9 cellular contexts compared by ENCODE assay signal in the genomic region with DNA sequence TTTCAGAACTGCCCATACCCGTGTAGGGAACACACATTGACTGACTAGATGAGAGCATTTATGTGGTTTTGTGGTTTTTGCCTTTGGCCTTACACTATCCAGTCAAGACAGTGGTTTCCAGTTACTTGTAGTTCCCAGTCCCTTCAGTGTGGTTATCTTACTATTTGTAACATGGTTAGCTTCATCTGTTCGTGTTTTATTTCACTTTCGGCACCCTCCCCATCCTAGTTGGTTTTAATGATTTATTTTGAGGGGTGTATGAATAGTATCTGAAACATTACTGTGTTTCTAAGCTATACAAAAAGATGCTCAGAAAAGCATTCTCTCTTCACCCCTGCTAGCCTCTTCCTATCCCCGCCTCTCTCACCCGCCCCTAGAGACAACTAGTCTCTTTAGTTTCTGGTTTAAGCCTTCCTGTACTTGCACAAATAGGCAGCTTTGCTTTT. TPM values are rescaled to one million over a fixed set of nuclear protein-coding genes. Genes with fewer than 3 reads are reported as not detected.
DNase-seq lines count a peak whose midpoint lies in the region; ATAC-seq and TF ChIP-seq lines count a peak whose summit lies in the region.
"Had no signal": no experiment of that assay in that cellular context is flagged by ENCODE, and none has a peak within 500 bp of the region (broad histone marks: within the 10 kb centered on the region; RNA-seq: fewer than 3 reads in every experiment).

No MANE protein-coding gene starts in this region.

- DNase-seq in GM13977 (ENCODE audit: low spot score) (peak; percentile 79), fibroblast of villous mesenchyme (ENCODE audit: low read depth) (peak; percentile 71), DMS153 treated with DMSO at 0.1 percent for 48 hours (lab: John Stamatoyannopoulos, UW; ENCODE audit: unreplicated experiment) (no peak), activated gamma-delta T cell (lab: John Stamatoyannopoulos, UW) (no peak), uterus (no peak)
- DNase-seq in activated CD4-positive, alpha-beta T cell treated with anti-CD3 and anti-CD28 coated beads for 1 hour = no peak

- H3K79me2 ChIP-seq in KMS-11 (ENCODE audit: insufficient read depth, low read depth) = no peaks in the 10 kb centered on the region

- no peaks in the 10 kb centered on the region for H3K9me3 ChIP-seq in uterus
- H3K9me3 ChIP-seq: breast epithelium had no signal

- peak overlapping the region; percentile 8; the same call in 1 of the 2 replicates for H3K27ac ChIP-seq in KMS-11
- H3K27ac ChIP-seq in uterus = no peak overlapping the region
- H3K27ac ChIP-seq: breast epithelium had no signal

- peak; percentile 84 for ATAC-seq in GM21717 (IDR thresholded peaks at IDR 0.05; ENCODE audit: unreplicated experiment)

- H3K9ac ChIP-seq in KMS-11 = no peak overlapping the region

- no peak overlapping the region for H2AFZ ChIP-seq in KMS-11 (ENCODE audit: low read depth)

- TF ChIP-seq POLR2A in uterus (IDR thresholded peaks at IDR 0.05) = no peak

- H3K4me3 ChIP-seq in KMS-11 (IDR thresholded peaks at IDR 0.05; ENCODE audit: insufficient read depth, low read depth, low read length) (no peak overlapping the region), fibroblast of villous mesenchyme (ENCODE audit: low read depth, low read length) (no peak overlapping the region), uterus (no peak overlapping the region)
- H3K4me3 ChIP-seq: breast epithelium had no signal

- H3K4me2 ChIP-seq in KMS-11 = peak overlapping the region; percentile 56

- TF ChIP-seq CTCF in GM13977 (IDR thresholded peaks at IDR 0.05; ENCODE audit: extremely low read depth, insufficient read depth, missing control alignments) (no peak), KMS-11 (conservative IDR thresholded peaks at IDR 0.05; ENCODE audit: low read depth, low read length) (no peak), fibroblast of villous mesenchyme (IDR thresholded peaks at IDR 0.05; ENCODE audit: insufficient read depth, low read depth, low read length) (no peak), uterus (IDR thresholded peaks at IDR 0.05) (no peak)

- H3K27me3 ChIP-seq in KMS-11 (ENCODE audit: insufficient read depth, low read depth) = no peaks in the 10 kb centered on the region
- H3K27me3 ChIP-seq in uterus = no peaks in the 10 kb centered on the region
- H3K27me3 ChIP-seq: breast epithelium had no signal

- H3K36me3 ChIP-seq in KMS-11 (ENCODE audit: insufficient read depth) = no peaks in the 10 kb centered on the region
- H3K36me3 ChIP-seq in uterus = no peaks in the 10 kb centered on the region
- H3K36me3 ChIP-seq: breast epithelium had no signal

- H3K4me1 ChIP-seq in KMS-11 (ENCODE audit: low read depth, poor library complexity, severe bottlenecking) (peaks cover 50% of the 10 kb centered on the region), uterus (peaks cover 0 to 6% of the 10 kb centered on the region in 2 donors)

- in situ Hi-C loops in GM13977 (cut with MboI; ENCODE audit: low pct_unique_long_range_greater_than_20kb, low sequenced_read_pairs, unreplicated experiment) = loop anchor here (25.0 kb wide), 1 partner anchor 432 kb away; no protein-coding TSS in a partner anchor

- intact Hi-C loops in uterus (cut with DNase I; ENCODE audit: low total_unique reads) = no loop called here

- H4K20me1 ChIP-seq in KMS-11 (ENCODE audit: insufficient read depth) = no peaks in the 10 kb centered on the region

RNA-seq across cellular contexts. Expression of a gene that starts 14.1 kb away (rescaled TPM):
- total RNA-seq in fibroblast of villous mesenchyme (7.7 and 7.8 TPM in 2 replicates), uterus (10 to 100 TPM in 2 of 4 donors, 1 to 10 TPM in 2; 6.5 to 26.8 (median 13.3) TPM)

Comparison
In these comparisons a context has a peak if more than half of its experiments do, and no peak if none do; other contexts are left out.
1. DNase-seq: peak in GM13977 (single experiment) and fibroblast of villous mesenchyme (single experiment); none in DMS153 treated with DMSO at 0.1 percent for 48 hours (single experiment), activated gamma-delta T cell (single experiment), activated CD4-positive, alpha-beta T cell treated with anti-CD3 and anti-CD28 coated beads for 1 hour (single experiment) and uterus (0 of 2).